1 cellular context compared by ENCODE assay signal in genomic region chr1:77759090-77760028, GRCh38.
TF ChIP-seq lines count a peak whose summit lies in the region.

Gene USP33 (minus strand): TSS chr1:77759852. CDS start chr1:77741697, 18,155 bp downstream.

TF ChIP-seq in K562, 482 proteins besides CTCF, POLR2A, EP300 and RAD21 (continued from another document and continues in another):
- TF ChIP-seq ZFP91 (CRISPR knock-in tag; IDR thresholded peaks at IDR 0.05): no peak
- TF ChIP-seq IRF2 (CRISPR knock-in tag; IDR thresholded peaks at IDR 0.05): no peak
- no peak for TF ChIP-seq AFF1 (IDR thresholded peaks at IDR 0.05; ENCODE audit: low read depth in 1 of 2, partially characterized antibody in 2 of 2)
- TF ChIP-seq MCM5 (IDR thresholded peaks at IDR 0.05; ENCODE audit: low read depth): no peak
- TF ChIP-seq CCAR2 (IDR thresholded peaks at IDR 0.05; ENCODE audit: low read depth, low read length): no peak
- no peak for TF ChIP-seq SMAD2 (IDR thresholded peaks at IDR 0.05; ENCODE audit: low read depth, low read length)
- TF ChIP-seq, protein P1, sequence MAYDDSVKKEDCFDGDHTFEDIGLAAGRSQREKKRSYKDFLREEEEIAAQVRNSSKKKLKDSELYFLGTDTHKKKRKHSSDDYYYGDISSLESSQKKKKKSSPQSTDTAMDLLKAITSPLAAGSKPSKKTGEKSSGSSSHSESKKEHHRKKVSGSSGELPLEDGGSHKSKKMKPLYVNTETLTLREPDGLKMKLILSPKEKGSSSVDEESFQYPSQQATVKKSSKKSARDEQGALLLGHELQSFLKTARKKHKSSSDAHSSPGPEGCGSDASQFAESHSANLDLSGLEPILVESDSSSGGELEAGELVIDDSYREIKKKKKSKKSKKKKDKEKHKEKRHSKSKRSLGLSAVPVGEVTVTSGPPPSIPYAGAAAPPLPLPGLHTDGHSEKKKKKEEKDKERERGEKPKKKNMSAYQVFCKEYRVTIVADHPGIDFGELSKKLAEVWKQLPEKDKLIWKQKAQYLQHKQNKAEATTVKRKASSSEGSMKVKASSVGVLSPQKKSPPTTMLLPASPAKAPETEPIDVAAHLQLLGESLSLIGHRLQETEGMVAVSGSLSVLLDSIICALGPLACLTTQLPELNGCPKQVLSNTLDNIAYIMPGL (CRISPR knock-in tag; IDR thresholded peaks at IDR 0.05): peak; percentile 64; the same call in 1 of the 2 replicates
- no peak for TF ChIP-seq ZNF668 (CRISPR knock-in tag; IDR thresholded peaks at IDR 0.05)
- TF ChIP-seq ZNF586 (CRISPR knock-in tag; conservative IDR thresholded peaks at IDR 0.05): no peak
- TF ChIP-seq TAF7 (tag; IDR thresholded peaks at IDR 0.05): no peak
- TF ChIP-seq HMGN3 (IDR thresholded peaks at IDR 0.05; ENCODE audit: borderline replicate concordance, extremely low read depth, insufficient read length, low read depth, low read length): peak; percentile 95
- no peak for TF ChIP-seq RBM39 (optimal IDR thresholded peaks at IDR 0.05; ENCODE audit: low read depth, low read length)
- TF ChIP-seq ZNF407 (IDR thresholded peaks at IDR 0.05; ENCODE audit: low read depth): no peak
- TF ChIP-seq PRMT5 (CRISPR knock-in tag; IDR thresholded peaks at IDR 0.05): no peak
- TF ChIP-seq CBX5 (IDR thresholded peaks at IDR 0.05; ENCODE audit: borderline replicate concordance, low read depth): no peak
- TF ChIP-seq RUNX1 (IDR thresholded peaks at IDR 0.05; ENCODE audit: low read depth): no peak
- no peak for TF ChIP-seq TFAM (CRISPR knock-in tag; conservative IDR thresholded peaks at IDR 0.05)
- TF ChIP-seq ZNF445 (CRISPR knock-in tag; IDR thresholded peaks at IDR 0.05; ENCODE audit: low read depth): no peak
- TF ChIP-seq CHD1 (IDR thresholded peaks at IDR 0.05; ENCODE audit: low read length): peak; percentile 53
- no peak for TF ChIP-seq ZBTB12 (CRISPR knock-in tag; IDR thresholded peaks at IDR 0.05)
- no peak for TF ChIP-seq ZNF165 (CRISPR knock-in tag; IDR thresholded peaks at IDR 0.05; ENCODE audit: borderline replicate concordance)
- TF ChIP-seq ZNF699 (CRISPR knock-in tag; IDR thresholded peaks at IDR 0.05; ENCODE audit: insufficient replicate concordance): no peak
- no peak for TF ChIP-seq RBM22 (IDR thresholded peaks at IDR 0.05; ENCODE audit: low read depth, low read length, poor library complexity, severe bottlenecking)
- TF ChIP-seq, protein P2, sequence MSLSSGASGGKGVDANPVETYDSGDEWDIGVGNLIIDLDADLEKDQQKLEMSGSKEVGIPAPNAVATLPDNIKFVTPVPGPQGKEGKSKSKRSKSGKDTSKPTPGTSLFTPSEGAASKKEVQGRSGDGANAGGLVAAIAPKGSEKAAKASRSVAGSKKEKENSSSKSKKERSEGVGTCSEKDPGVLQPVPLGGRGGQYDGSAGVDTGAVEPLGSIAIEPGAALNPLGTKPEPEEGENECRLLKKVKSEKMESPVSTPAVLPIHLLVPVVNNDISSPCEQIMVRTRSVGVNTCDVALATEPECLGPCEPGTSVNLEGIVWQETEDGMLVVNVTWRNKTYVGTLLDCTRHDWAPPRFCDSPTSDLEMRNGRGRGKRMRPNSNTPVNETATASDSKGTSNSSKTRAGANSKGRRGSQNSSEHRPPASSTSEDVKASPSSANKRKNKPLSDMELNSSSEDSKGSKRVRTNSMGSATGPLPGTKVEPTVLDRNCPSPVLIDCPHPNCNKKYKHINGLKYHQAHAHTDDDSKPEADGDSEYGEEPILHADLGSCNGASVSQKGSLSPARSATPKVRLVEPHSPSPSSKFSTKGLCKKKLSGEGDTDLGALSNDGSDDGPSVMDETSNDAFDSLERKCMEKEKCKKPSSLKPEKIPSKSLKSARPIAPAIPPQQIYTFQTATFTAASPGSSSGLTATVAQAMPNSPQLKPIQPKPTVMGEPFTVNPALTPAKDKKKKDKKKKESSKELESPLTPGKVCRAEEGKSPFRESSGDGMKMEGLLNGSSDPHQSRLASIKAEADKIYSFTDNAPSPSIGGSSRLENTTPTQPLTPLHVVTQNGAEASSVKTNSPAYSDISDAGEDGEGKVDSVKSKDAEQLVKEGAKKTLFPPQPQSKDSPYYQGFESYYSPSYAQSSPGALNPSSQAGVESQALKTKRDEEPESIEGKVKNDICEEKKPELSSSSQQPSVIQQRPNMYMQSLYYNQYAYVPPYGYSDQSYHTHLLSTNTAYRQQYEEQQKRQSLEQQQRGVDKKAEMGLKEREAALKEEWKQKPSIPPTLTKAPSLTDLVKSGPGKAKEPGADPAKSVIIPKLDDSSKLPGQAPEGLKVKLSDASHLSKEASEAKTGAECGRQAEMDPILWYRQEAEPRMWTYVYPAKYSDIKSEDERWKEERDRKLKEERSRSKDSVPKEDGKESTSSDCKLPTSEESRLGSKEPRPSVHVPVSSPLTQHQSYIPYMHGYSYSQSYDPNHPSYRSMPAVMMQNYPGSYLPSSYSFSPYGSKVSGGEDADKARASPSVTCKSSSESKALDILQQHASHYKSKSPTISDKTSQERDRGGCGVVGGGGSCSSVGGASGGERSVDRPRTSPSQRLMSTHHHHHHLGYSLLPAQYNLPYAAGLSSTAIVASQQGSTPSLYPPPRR (CRISPR knock-in tag; IDR thresholded peaks at IDR 0.05; ENCODE audit: borderline replicate concordance): 0 out of 2 replicates have a peak, but pooled peaks have one; percentile 54
- no peak for TF ChIP-seq RFX5 (IDR thresholded peaks at IDR 0.05; ENCODE audit: low read depth, low read length)
- TF ChIP-seq, protein P3, sequence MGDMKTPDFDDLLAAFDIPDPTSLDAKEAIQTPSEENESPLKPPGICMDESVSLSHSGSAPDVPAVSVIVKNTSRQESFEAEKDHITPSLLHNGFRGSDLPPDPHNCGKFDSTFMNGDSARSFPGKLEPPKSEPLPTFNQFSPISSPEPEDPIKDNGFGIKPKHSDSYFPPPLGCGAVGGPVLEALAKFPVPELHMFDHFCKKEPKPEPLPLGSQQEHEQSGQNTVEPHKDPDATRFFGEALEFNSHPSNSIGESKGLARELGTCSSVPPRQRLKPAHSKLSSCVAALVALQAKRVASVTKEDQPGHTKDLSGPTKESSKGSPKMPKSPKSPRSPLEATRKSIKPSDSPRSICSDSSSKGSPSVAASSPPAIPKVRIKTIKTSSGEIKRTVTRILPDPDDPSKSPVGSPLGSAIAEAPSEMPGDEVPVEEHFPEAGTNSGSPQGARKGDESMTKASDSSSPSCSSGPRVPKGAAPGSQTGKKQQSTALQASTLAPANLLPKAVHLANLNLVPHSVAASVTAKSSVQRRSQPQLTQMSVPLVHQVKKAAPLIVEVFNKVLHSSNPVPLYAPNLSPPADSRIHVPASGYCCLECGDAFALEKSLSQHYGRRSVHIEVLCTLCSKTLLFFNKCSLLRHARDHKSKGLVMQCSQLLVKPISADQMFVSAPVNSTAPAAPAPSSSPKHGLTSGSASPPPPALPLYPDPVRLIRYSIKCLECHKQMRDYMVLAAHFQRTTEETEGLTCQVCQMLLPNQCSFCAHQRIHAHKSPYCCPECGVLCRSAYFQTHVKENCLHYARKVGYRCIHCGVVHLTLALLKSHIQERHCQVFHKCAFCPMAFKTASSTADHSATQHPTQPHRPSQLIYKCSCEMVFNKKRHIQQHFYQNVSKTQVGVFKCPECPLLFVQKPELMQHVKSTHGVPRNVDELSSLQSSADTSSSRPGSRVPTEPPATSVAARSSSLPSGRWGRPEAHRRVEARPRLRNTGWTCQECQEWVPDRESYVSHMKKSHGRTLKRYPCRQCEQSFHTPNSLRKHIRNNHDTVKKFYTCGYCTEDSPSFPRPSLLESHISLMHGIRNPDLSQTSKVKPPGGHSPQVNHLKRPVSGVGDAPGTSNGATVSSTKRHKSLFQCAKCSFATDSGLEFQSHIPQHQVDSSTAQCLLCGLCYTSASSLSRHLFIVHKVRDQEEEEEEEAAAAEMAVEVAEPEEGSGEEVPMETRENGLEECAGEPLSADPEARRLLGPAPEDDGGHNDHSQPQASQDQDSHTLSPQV (IDR thresholded peaks at IDR 0.05): no peak
- peak; percentile 79 for TF ChIP-seq SUPT5H (IDR thresholded peaks at IDR 0.05)
- peak in 1 of 2 experiments; percentile 75; a peak in 2 of 4 replicates for TF ChIP-seq HDAC1 (IDR thresholded peaks at IDR 0.05)
